8 cellular contexts compared by ENCODE assay signal in the genomic region with DNA sequence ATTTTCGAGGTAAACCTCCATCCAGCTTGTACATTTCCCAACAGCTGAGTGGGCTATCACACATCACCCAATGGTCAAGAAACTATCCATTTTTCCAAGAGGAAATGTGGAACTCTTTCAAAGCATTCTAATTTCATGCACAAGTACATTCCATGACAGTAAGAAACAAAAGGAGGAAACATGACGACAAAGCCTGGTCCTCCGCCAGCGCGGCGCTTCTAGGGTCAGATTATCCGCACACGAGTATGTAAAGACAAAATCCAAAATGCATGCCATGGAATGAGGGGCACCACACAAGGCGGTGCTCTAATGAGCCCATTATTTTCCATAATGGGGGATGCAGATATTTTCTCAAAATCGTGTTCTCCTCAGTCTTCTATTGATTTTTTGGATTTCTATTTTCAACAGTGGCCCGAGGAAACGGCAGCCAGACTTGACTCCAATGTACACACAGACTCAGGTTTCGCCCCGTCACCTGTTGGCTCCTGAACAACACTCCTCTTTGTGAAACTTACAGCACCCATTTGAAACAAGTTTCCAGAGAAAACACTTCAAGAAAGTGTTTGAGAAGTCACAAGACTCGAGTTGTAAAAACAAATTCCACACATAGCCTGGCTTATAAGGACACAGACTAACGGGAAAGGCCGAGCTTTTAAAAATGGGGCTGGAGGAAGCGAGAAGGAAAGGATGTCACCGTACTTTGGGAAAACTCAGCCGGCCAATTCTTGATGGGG.
DNase-seq lines count a peak whose midpoint lies in the region; ATAC-seq lines count a peak whose summit lies in the region.

No MANE protein-coding gene starts in this region.

- peaks cover 61% of the 10 kb centered on the region for H3K27me3 Mint-ChIP-seq in activated naive CD4-positive, alpha-beta T cell treated with anti-CD3 and anti-CD28 coated beads, Interleukin-2, amount 10 ng/mL, durations not matched to agents 7 days and 5 days
- H3K27me3 Mint-ChIP-seq in activated naive CD8-positive, alpha-beta T cell treated with anti-CD3 and anti-CD28 coated beads, Interleukin-2, amount 10 ng/mL, durations not matched to agents 7 days and 5 days, result peaks cover 78% of the 10 kb centered on the region
- no peaks in the 10 kb centered on the region for H3K27me3 Mint-ChIP-seq in stimulated activated naive B cell treated with anti-CD40 and anti-IgM and Interleukin-4, amounts not matched to agents 10 μg/mL and 1 μg/mL and 100 μg/mL, for 72 hours

- CTCF ChIA-PET in activated naive CD4-positive, alpha-beta T cell treated with anti-CD3 and anti-CD28 coated beads, Interleukin-2, amount 10 ng/mL, durations not matched to agents 7 days and 5 days (lab: Charles Lee), result interaction anchor here (0.5 to 3.8 kb wide), 5 partner anchors 13 to 857 kb away, joined by 3 to 22 read pairs (median 3); no protein-coding TSS in a partner anchor

- H3K4me3 ChIP-seq in iPS-20b (ENCODE audit: low read length), result peak overlapping the region; percentile 86

- no peak for DNase-seq in activated naive CD4-positive, alpha-beta T cell treated with anti-CD3 and anti-CD28 coated beads, Interleukin-2, amount 10 ng/mL, durations not matched to agents 7 days and 5 days
- no peak for DNase-seq in activated naive CD4-positive, alpha-beta T cell treated with anti-CD3 and anti-CD28 coated beads, Interleukin-2, amount 50 U/mL, for 16 hours
- no peak for DNase-seq in activated naive CD8-positive, alpha-beta T cell treated with anti-CD3 and anti-CD28 coated beads, Interleukin-2, amount 10 ng/mL, durations not matched to agents 7 days and 5 days
- no peak for DNase-seq in stimulated activated naive B cell treated with anti-CD40 and anti-IgM and Interleukin-4, amounts not matched to agents 10 μg/mL and 1 μg/mL and 100 μg/mL, for 72 hours
- DNase-seq in NCI-H1417 treated with DMSO at 0.1 percent for 48 hours (lab: John Stamatoyannopoulos, UW), result no peak

- H3K9ac ChIP-seq in iPS-20b (ENCODE audit: low read depth, low read length), result peak overlapping the region; percentile 75; the same call in 1 of the 2 replicates

- ATAC-seq in activated naive CD8-positive, alpha-beta T cell treated with anti-CD3 and anti-CD28 coated beads, Interleukin-2, amount 10 ng/mL, durations not matched to agents 7 days and 5 days (ENCODE audit: low read depth), result no peak
- no peak for ATAC-seq in stimulated activated naive B cell treated with anti-CD40 and anti-IgM and Interleukin-4, amounts not matched to agents 10 μg/mL and 1 μg/mL and 100 μg/mL, for 72 hours (replicated peaks)
- ATAC-seq in GM21619 (IDR thresholded peaks at IDR 0.05; ENCODE audit: unreplicated experiment) (no peak), HG03457 (IDR thresholded peaks at IDR 0.05; ENCODE audit: unreplicated experiment) (no peak)

- H3K9me3 ChIP-seq in iPS-20b (ENCODE audit: insufficient read depth, low read depth, low read length), result no peaks in the 10 kb centered on the region

- H3K27ac ChIP-seq in iPS-20b (ENCODE audit: low read length), result no peak overlapping the region

- H3K4me1 ChIP-seq in iPS-20b (ENCODE audit: insufficient read depth, low read length), result peaks cover 46% of the 10 kb centered on the region

- peaks cover 13% of the 10 kb centered on the region for H3K4me1 Mint-ChIP-seq in activated naive CD4-positive, alpha-beta T cell treated with anti-CD3 and anti-CD28 coated beads, Interleukin-2, amount 10 ng/mL, durations not matched to agents 7 days and 5 days
- peaks cover 8% of the 10 kb centered on the region for H3K4me1 Mint-ChIP-seq in activated naive CD8-positive, alpha-beta T cell treated with anti-CD3 and anti-CD28 coated beads, Interleukin-2, amount 10 ng/mL, durations not matched to agents 7 days and 5 days
- peaks cover 31 to 58% of the 10 kb centered on the region in 2 donors for H3K4me1 Mint-ChIP-seq in stimulated activated naive B cell treated with anti-CD40 and anti-IgM and Interleukin-4, amounts not matched to agents 10 μg/mL and 1 μg/mL and 100 μg/mL, for 72 hours

- H3K36me3 Mint-ChIP-seq in activated naive CD4-positive, alpha-beta T cell treated with anti-CD3 and anti-CD28 coated beads, Interleukin-2, amount 10 ng/mL, durations not matched to agents 7 days and 5 days, result no peaks in the 10 kb centered on the region
- no peaks in the 10 kb centered on the region for H3K36me3 Mint-ChIP-seq in activated naive CD8-positive, alpha-beta T cell treated with anti-CD3 and anti-CD28 coated beads, Interleukin-2, amount 10 ng/mL, durations not matched to agents 7 days and 5 days
- H3K36me3 Mint-ChIP-seq in stimulated activated naive B cell treated with anti-CD40 and anti-IgM and Interleukin-4, amounts not matched to agents 10 μg/mL and 1 μg/mL and 100 μg/mL, for 72 hours, result peaks cover 4 to 5% of the 10 kb centered on the region in 2 donors

- H3K9me3 Mint-ChIP-seq in activated naive CD4-positive, alpha-beta T cell treated with anti-CD3 and anti-CD28 coated beads, Interleukin-2, amount 10 ng/mL, durations not matched to agents 7 days and 5 days, result no peaks in the 10 kb centered on the region
- H3K9me3 Mint-ChIP-seq in activated naive CD8-positive, alpha-beta T cell treated with anti-CD3 and anti-CD28 coated beads, Interleukin-2, amount 10 ng/mL, durations not matched to agents 7 days and 5 days, result no peaks in the 10 kb centered on the region
- H3K9me3 Mint-ChIP-seq in stimulated activated naive B cell treated with anti-CD40 and anti-IgM and Interleukin-4, amounts not matched to agents 10 μg/mL and 1 μg/mL and 100 μg/mL, for 72 hours, result no peaks in the 10 kb centered on the region

- no peak overlapping the region for H3K27ac Mint-ChIP-seq in activated naive CD4-positive, alpha-beta T cell treated with anti-CD3 and anti-CD28 coated beads, Interleukin-2, amount 10 ng/mL, durations not matched to agents 7 days and 5 days
- no peak overlapping the region for H3K27ac Mint-ChIP-seq in activated naive CD8-positive, alpha-beta T cell treated with anti-CD3 and anti-CD28 coated beads, Interleukin-2, amount 10 ng/mL, durations not matched to agents 7 days and 5 days
- H3K27ac Mint-ChIP-seq in stimulated activated naive B cell treated with anti-CD40 and anti-IgM and Interleukin-4, amounts not matched to agents 10 μg/mL and 1 μg/mL and 100 μg/mL, for 72 hours, result peak overlapping the region; percentile 39

- no peaks in the 10 kb centered on the region; the same call in 1 of the 2 replicates for H3K36me3 ChIP-seq in iPS-20b (ENCODE audit: insufficient read depth, low read depth, low read length)

- POLR2A ChIA-PET in activated naive CD8-positive, alpha-beta T cell treated with anti-CD3 and anti-CD28 coated beads, Interleukin-2, amount 10 ng/mL, durations not matched to agents 7 days and 5 days (lab: Charles Lee), result no interaction called here

- peak overlapping the region; percentile 42 for H3K4me3 Mint-ChIP-seq in activated naive CD4-positive, alpha-beta T cell treated with anti-CD3 and anti-CD28 coated beads, Interleukin-2, amount 10 ng/mL, durations not matched to agents 7 days and 5 days
- peak overlapping the region; percentile 33 for H3K4me3 Mint-ChIP-seq in activated naive CD8-positive, alpha-beta T cell treated with anti-CD3 and anti-CD28 coated beads, Interleukin-2, amount 10 ng/mL, durations not matched to agents 7 days and 5 days
- peak overlapping the region; percentile 94 to 99 for H3K4me3 Mint-ChIP-seq in stimulated activated naive B cell treated with anti-CD40 and anti-IgM and Interleukin-4, amounts not matched to agents 10 μg/mL and 1 μg/mL and 100 μg/mL, for 72 hours

- peaks cover 26% of the 10 kb centered on the region for H3K27me3 ChIP-seq in iPS-20b (ENCODE audit: insufficient read depth, low read length)

Comparison
In these comparisons a context has a peak if more than half of its experiments do, and no peak if none do; other contexts are left out.
1. H3K4me3 Mint-ChIP-seq: peak in every context shown above with its lines; median percentile 96 in stimulated activated naive B cell treated with anti-CD40 and anti-IgM and Interleukin-4, amounts not matched to agents 10 μg/mL and 1 μg/mL and 100 μg/mL, for 72 hours; 42 in activated naive CD4-positive, alpha-beta T cell treated with anti-CD3 and anti-CD28 coated beads, Interleukin-2, amount 10 ng/mL, durations not matched to agents 7 days and 5 days; 33 in activated naive CD8-positive, alpha-beta T cell treated with anti-CD3 and anti-CD28 coated beads, Interleukin-2, amount 10 ng/mL, durations not matched to agents 7 days and 5 days.